8 cellular contexts compared by ENCODE assay signal in the genomic region with DNA sequence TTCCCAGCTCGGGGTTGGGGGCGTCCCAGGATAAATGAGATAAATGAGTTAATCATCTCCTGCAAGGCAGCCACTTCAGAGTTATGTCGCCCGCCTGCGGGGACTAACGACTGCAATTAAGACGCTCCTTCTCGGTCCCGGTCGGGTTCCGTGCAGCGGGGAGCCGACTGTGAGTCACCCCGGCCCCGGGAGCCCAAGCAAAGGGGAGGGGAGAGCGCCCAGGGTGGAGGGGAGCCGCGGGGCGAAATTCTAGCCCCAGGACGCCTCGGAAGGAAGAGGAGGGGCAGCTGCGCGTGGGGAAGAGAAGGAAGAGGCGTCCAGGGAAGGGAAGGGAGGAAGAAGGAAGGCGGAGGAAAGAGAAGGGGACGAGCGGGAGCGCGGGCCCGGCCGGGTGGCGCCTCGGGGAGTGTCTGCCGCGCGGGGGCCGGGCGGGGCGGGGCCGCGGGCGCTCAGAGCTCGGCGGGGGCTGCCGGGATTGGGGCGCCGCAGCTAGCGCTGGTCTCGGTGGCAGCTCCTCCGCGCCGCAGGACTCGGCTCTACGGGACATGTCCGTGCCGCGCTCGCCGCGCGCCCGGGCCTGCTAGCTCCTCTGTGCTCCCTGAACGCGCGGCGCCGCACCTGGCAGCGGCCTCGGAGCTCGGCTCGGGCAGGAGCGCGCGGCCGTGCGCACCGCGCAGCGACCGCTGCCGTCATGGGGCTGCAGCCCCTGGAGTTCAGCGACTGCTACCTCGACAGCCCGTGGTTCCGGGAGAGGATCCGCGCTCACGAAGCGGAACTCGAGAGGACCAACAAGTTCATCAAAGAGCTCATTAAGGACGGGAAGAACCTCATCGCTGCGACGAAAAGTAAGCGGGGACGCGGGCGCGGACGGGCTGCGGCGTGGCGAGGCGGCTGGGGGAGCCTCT. TPM values are rescaled to one million over a fixed set of nuclear protein-coding genes. Genes with fewer than 3 reads are reported as not detected.
DNase-seq lines count a peak whose midpoint lies in the region; ATAC-seq and TF ChIP-seq lines count a peak whose summit lies in the region.

A gene with protein sequence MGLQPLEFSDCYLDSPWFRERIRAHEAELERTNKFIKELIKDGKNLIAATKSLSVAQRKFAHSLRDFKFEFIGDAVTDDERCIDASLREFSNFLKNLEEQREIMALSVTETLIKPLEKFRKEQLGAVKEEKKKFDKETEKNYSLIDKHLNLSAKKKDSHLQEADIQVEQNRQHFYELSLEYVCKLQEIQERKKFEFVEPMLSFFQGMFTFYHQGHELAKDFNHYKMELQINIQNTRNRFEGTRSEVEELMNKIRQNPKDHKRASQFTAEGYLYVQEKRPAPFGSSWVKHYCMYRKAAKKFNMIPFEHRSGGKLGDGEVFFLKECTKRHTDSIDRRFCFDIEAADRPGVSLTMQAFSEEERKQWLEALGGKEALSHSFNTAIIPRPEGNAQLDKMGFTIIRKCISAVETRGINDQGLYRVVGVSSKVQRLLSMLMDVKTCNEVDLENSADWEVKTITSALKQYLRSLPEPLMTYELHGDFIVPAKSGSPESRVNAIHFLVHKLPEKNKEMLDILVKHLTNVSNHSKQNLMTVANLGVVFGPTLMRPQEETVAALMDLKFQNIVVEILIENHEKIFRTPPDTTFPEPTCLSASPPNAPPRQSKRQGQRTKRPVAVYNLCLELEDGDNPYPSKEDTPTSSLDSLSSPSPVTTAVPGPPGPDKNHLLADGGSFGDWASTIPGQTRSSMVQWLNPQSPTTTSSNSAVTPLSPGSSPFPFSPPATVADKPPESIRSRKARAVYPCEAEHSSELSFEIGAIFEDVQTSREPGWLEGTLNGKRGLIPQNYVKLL (plus strand): TSS at position 478 of the 905 bp plus-strand sequence. CDS start 214 bp downstream, at position 692.

- peak in 1 of 2 donors; percentile 44 for TF ChIP-seq POLR2A in vagina (IDR thresholded peaks at IDR 0.05)

- H3K4me1 ChIP-seq in left ventricle myocardium inferior (peaks cover 55% of the 10 kb centered on the region), vagina (peaks cover 31% of the 10 kb centered on the region)

- intact Hi-C loops in left ventricle myocardium inferior (cut with micrococcal nuclease) (no loop called here), vagina (cut with DNase I) (loop anchor here (5.0 to 10.0 kb wide), 3 partner anchors 93 to 133 kb away; no protein-coding TSS in a partner anchor)

- H3K4me3 ChIP-seq in HL-60 (replicated peaks; ENCODE audit: insufficient read depth, low read length) (peak within 1 kb of the TSS; percentile 53), left ventricle myocardium inferior (peak within 1 kb of the TSS; percentile 93), vagina (peak within 1 kb of the TSS; percentile 76 to 88)

- H3K27ac ChIP-seq in HL-60 (replicated peaks) (peak within 1 kb of the TSS; percentile 63), left ventricle myocardium inferior (replicated peaks) (peak within 1 kb of the TSS; percentile 97), vagina (peak within 1 kb of the TSS; percentile 96)

- DNase-seq in Caki2 (ENCODE audit: low read depth) (peak; percentile 71), HL-60 (ENCODE audit: low read depth in 1 of 2, low spot score in 1 of 2) (peak; percentile 22 to 60), T follicular helper cell (ENCODE audit: low read depth) (peak; percentile 53), amniotic epithelial cell (ENCODE audit: low read depth) (peak; percentile 76), left ventricle myocardium inferior (peak; percentile 83), renal cortical epithelial cell (ENCODE audit: low read depth) (peak; percentile 35), vagina (ENCODE audit: extremely low spot score in 2 of 2) (no peak)

- in situ Hi-C loops in Caki2 (cut with HindIII; ENCODE audit: low pct_unique_long_range_greater_than_20kb, low sequenced_read_pairs): no loop called here

- no peaks in the 10 kb centered on the region for H3K9me3 ChIP-seq in left ventricle myocardium inferior (replicated peaks)
- H3K9me3 ChIP-seq in vagina: no peaks in the 10 kb centered on the region

- ATAC-seq in GM19467 (IDR thresholded peaks at IDR 0.05; ENCODE audit: unreplicated experiment): peak; percentile 55

- no peaks in the 10 kb centered on the region for H3K36me3 ChIP-seq in left ventricle myocardium inferior
- H3K36me3 ChIP-seq in vagina: no peaks in the 10 kb centered on the region

- no peaks in the 10 kb centered on the region for H3K27me3 ChIP-seq in HL-60 (ENCODE audit: insufficient read depth, poor library complexity, severe bottlenecking)
- H3K27me3 ChIP-seq in left ventricle myocardium inferior (ENCODE audit: low read depth): no peaks in the 10 kb centered on the region
- H3K27me3 ChIP-seq in vagina: no peaks in the 10 kb centered on the region

- TF ChIP-seq CTCF in HL-60 (IDR thresholded peaks at IDR 0.05; ENCODE audit: insufficient read depth, low read length) (no peak), left ventricle myocardium inferior (IDR thresholded peaks at IDR 0.05; ENCODE audit: borderline replicate concordance) (no peak), vagina (IDR thresholded peaks at IDR 0.05) (no peak)

RNA-seq across cellular contexts. Expression of the gene that starts here (rescaled TPM):
- 4.4 and 8.3 TPM in 2 replicates for total RNA-seq in Caki2 (2014; rRNA removed; shearing (Covaris generic); ENCODE audit: low replicate concordance)
- total RNA-seq in left ventricle myocardium inferior (59.7 TPM), renal cortical epithelial cell (17.5 and 18.3 TPM in 2 replicates), vagina (55.5 TPM)

Comparison
In these comparisons a context has a peak if more than half of its experiments do, and no peak if none do; other contexts are left out.
1. DNase-seq: peak in Caki2 (single experiment), HL-60 (2 of 2), T follicular helper cell (single experiment), amniotic epithelial cell (single experiment), left ventricle myocardium inferior (single experiment) and renal cortical epithelial cell (single experiment); none in vagina (0 of 2).
2. Peak in every context shown above with its lines, with median percentiles within 50 percentile points of each other: H3K27ac ChIP-seq and H3K4me3 ChIP-seq.